In genomic region chr12:113103756-113104450, GRCh38 we compare ENCODE assay signal across 8 cellular contexts. TPM values are rescaled to one million over a fixed set of nuclear protein-coding genes. Genes with fewer than 3 reads are reported as not detected.
DNase-seq lines count a peak whose midpoint lies in the region; FAIRE-seq and TF ChIP-seq lines count a peak whose summit lies in the region.

No MANE protein-coding gene starts in this region.

- no peaks in the 10 kb centered on the region for H3K9me3 Mint-ChIP-seq in T-helper 2 cell treated with Interferon-gamma antibody and Interleukin-4, amounts not matched to agents 5 μg/mL and 100 μg/mL, for 36 hours
- no peaks in the 10 kb centered on the region for H3K9me3 Mint-ChIP-seq in progenitor cell of endocrine pancreas (ENCODE audit: low read depth)

- no peak for FAIRE-seq in urothelium cell line (lab: Jason Lieb, UNC)

- DNase-seq in T-helper 2 cell treated with Interferon-gamma antibody and Interleukin-4, amounts not matched to agents 5 μg/mL and 100 μg/mL, for 36 hours (ENCODE audit: low spot score) = peak; percentile 31
- DNase-seq in mammary epithelial cell (peak; percentile 27), progenitor cell of endocrine pancreas (ENCODE audit: low spot score, unreplicated experiment) (peak; percentile 34), OCI-M2 (lab: John Stamatoyannopoulos, UW; ENCODE audit: unreplicated experiment) (no peak), HAP-1 (ENCODE audit: low spot score in 2 of 2) (no peak), midbrain (lab: John Stamatoyannopoulos, UW) (no peak), urothelium cell line (ENCODE audit: low spot score) (no peak)

- peak overlapping the region; percentile 73 for H3K4me3 Mint-ChIP-seq in T-helper 2 cell treated with Interferon-gamma antibody and Interleukin-4, amounts not matched to agents 5 μg/mL and 100 μg/mL, for 36 hours
- peak overlapping the region; percentile 64 for H3K4me3 Mint-ChIP-seq in progenitor cell of endocrine pancreas (ENCODE audit: low read depth)

- no peak overlapping the region for H3K27ac Mint-ChIP-seq in T-helper 2 cell treated with Interferon-gamma antibody and Interleukin-4, amounts not matched to agents 5 μg/mL and 100 μg/mL, for 36 hours
- no peak overlapping the region for H3K27ac Mint-ChIP-seq in progenitor cell of endocrine pancreas

- peaks cover 2% of the 10 kb centered on the region for H3K4me1 Mint-ChIP-seq in T-helper 2 cell treated with Interferon-gamma antibody and Interleukin-4, amounts not matched to agents 5 μg/mL and 100 μg/mL, for 36 hours (ENCODE audit: low read depth)
- no peaks in the 10 kb centered on the region for H3K4me1 Mint-ChIP-seq in progenitor cell of endocrine pancreas (ENCODE audit: low read depth)

- dilution Hi-C loops in mammary epithelial cell (cut with HindIII; ENCODE audit: low sequenced_read_pairs) = no loop called here

- 20% methylated on average over 14 of the region's 43 CpGs for WGBS in mammary epithelial cell (ENCODE audit: low coverage, missing lambda C conversion rate)

- H3K36me3 Mint-ChIP-seq in T-helper 2 cell treated with Interferon-gamma antibody and Interleukin-4, amounts not matched to agents 5 μg/mL and 100 μg/mL, for 36 hours (ENCODE audit: low read depth) = no peaks in the 10 kb centered on the region
- H3K36me3 Mint-ChIP-seq in progenitor cell of endocrine pancreas (ENCODE audit: insufficient read depth) = no peaks in the 10 kb centered on the region

- CTCF ChIA-PET in mammary epithelial cell (lab: Charles Lee; ENCODE audit: low non-redundant PET) = no interaction called here

- H3K27me3 Mint-ChIP-seq in T-helper 2 cell treated with Interferon-gamma antibody and Interleukin-4, amounts not matched to agents 5 μg/mL and 100 μg/mL, for 36 hours (ENCODE audit: low read depth) = no peaks in the 10 kb centered on the region
- H3K27me3 Mint-ChIP-seq in progenitor cell of endocrine pancreas = peaks cover 35% of the 10 kb centered on the region

- intact Hi-C loops in mammary epithelial cell (cut with micrococcal nuclease) = no loop called here

- H3K4me3 ChIP-seq in mammary epithelial cell (replicated peaks in 1 of 3; ENCODE audit: insufficient read depth in 1 of 3, low read depth in 2 of 3, low read length in 3 of 3) = no peak overlapping the region
- H3K4me3 ChIP-seq in HAP-1 = no peak overlapping the region

- H3K4me1 ChIP-seq in ES-I3 (ENCODE audit: insufficient read depth, low read length) (no peaks in the 10 kb centered on the region; the same call in 1 of the 2 replicates), mammary epithelial cell (ENCODE audit: insufficient read depth, low read length) (peaks cover 6% of the 10 kb centered on the region), HAP-1 (no peaks in the 10 kb centered on the region)

- no peaks in the 10 kb centered on the region for H4K20me1 ChIP-seq in mammary epithelial cell (ENCODE audit: insufficient read depth, low read length)

- no peak overlapping the region for H3K27ac ChIP-seq in mammary epithelial cell (ENCODE audit: insufficient read depth, low read depth, low read length)

- H3K4me2 ChIP-seq in mammary epithelial cell (ENCODE audit: insufficient read depth, low read depth, low read length) = peak overlapping the region; percentile 59

- TF ChIP-seq CTCF in mammary epithelial cell (conservative IDR thresholded peaks at IDR 0.05 in 1 of 2, IDR thresholded peaks at IDR 0.05 in 1 of 2; ENCODE audit: extremely low read depth in 1 of 2, insufficient read depth in 1 of 2, low read depth in 1 of 2, low read length in 2 of 2) (no peak), progenitor cell of endocrine pancreas (IDR thresholded peaks at IDR 0.05; ENCODE audit: unreplicated experiment) (peak; percentile 33)

- H3K27me3 ChIP-seq in mammary epithelial cell (ENCODE audit: insufficient read depth, low read length) (no peaks in the 10 kb centered on the region), HAP-1 (ENCODE audit: low read depth) (no peaks in the 10 kb centered on the region)

- in situ Hi-C loops in mammary epithelial cell (cut with MboI; ENCODE audit: low sequenced_read_pairs in 2 of 2) = no loop called here
- in situ Hi-C loops in HAP-1 (cut with MboI; ENCODE audit: low sequenced_read_pairs) = no loop called here

- peak overlapping the region; percentile 30 for H2AFZ ChIP-seq in mammary epithelial cell (ENCODE audit: low read depth, low read length)

- H3K9ac ChIP-seq in ES-I3 (ENCODE audit: low read depth, low read length) = peak overlapping the region; percentile 55; the same call in 1 of the 2 replicates
- no peak overlapping the region for H3K9ac ChIP-seq in mammary epithelial cell (ENCODE audit: insufficient read depth, low read length)

- H3K36me3 ChIP-seq in ES-I3 (ENCODE audit: insufficient read depth, low read length) (no peaks in the 10 kb centered on the region), mammary epithelial cell (ENCODE audit: insufficient read depth, low read length) (no peaks in the 10 kb centered on the region), HAP-1 (replicated peaks) (no peaks in the 10 kb centered on the region)

- no TSS peak for BruUV-seq in mammary epithelial cell (replicated peaks; lab: Mats Ljungman, UMichigan)

- no peaks in the 10 kb centered on the region for H3K79me2 ChIP-seq in mammary epithelial cell (ENCODE audit: insufficient read depth, low read length)

- H3K9me3 ChIP-seq in ES-I3 (ENCODE audit: control insufficient read depth, insufficient read depth, low read length) (no peaks in the 10 kb centered on the region), mammary epithelial cell (replicated peaks; ENCODE audit: insufficient read depth, low read length) (no peaks in the 10 kb centered on the region), HAP-1 (no peaks in the 10 kb centered on the region)

RNA-seq across cellular contexts. Expression of gene RASAL1, which starts 31.7 kb away (rescaled TPM):
- total RNA-seq in mammary epithelial cell = 1 to 10 TPM in 1 of 2 donors, not detected in 1; 4.0 TPM
- polyA plus RNA-seq in mammary epithelial cell = 0.10 TPM
- polyA minus RNA-seq in mammary epithelial cell = not detected
- 0.36 and 0.46 TPM in 2 replicates for total RNA-seq in progenitor cell of endocrine pancreas

RNA-seq across cellular contexts. Expression of gene CFAP73, which starts 45.6 kb away (rescaled TPM):
- not detected for total RNA-seq in mammary epithelial cell
- polyA plus RNA-seq in mammary epithelial cell = not detected
- polyA minus RNA-seq in mammary epithelial cell = not detected
- not detected in 2 replicates for total RNA-seq in progenitor cell of endocrine pancreas

RNA-seq across cellular contexts. Expression of gene DTX1, which starts 47.4 kb away (rescaled TPM):
- total RNA-seq in mammary epithelial cell = under 1 TPM in 1 of 2 donors, not detected in 1; 0.09 TPM
- polyA plus RNA-seq in mammary epithelial cell = 0.01 TPM
- not detected for polyA minus RNA-seq in mammary epithelial cell
- total RNA-seq in progenitor cell of endocrine pancreas = 1.8 TPM in 2 replicates

Comparison
In these comparisons a context has a peak if more than half of its experiments do, and no peak if none do; other contexts are left out.
1. DNase-seq: peak in T-helper 2 cell treated with Interferon-gamma antibody and Interleukin-4, amounts not matched to agents 5 μg/mL and 100 μg/mL, for 36 hours (single experiment), mammary epithelial cell (single experiment) and progenitor cell of endocrine pancreas (single experiment); none in OCI-M2 (single experiment), HAP-1 (0 of 2), midbrain (single experiment) and urothelium cell line (single experiment).